8 cellular contexts compared by ENCODE assay signal in genomic region chr2:41791523-41791922, GRCh38.
DNase-seq lines count a peak whose midpoint lies in the region; ATAC-seq and FAIRE-seq lines count a peak whose summit lies in the region.

No MANE protein-coding gene starts in this region.

- DNase-seq in GDM1 (lab: John Stamatoyannopoulos, UW) (peak; percentile 3), islet precursor cell (peak; percentile 61), SHP77 (lab: John Stamatoyannopoulos, UW) (no peak), KG1 (lab: John Stamatoyannopoulos, UW) (no peak)

- peak; percentile 55 for FAIRE-seq in TTC549 (lab: Jason Lieb, UNC)

- ATAC-seq in HG02870 (IDR thresholded peaks at IDR 0.05; ENCODE audit: unreplicated experiment) (peak; percentile 48), HG03354 (IDR thresholded peaks at IDR 0.05; ENCODE audit: poor library complexity, severe bottlenecking, unreplicated experiment) (no peak), HG03097 (IDR thresholded peaks at IDR 0.05; ENCODE audit: low FRiP score, unreplicated experiment) (no peak)

Comparison
In these comparisons a context has a peak if more than half of its experiments do, and no peak if none do; other contexts are left out.
1. DNase-seq: peak in GDM1 (single experiment) and islet precursor cell (single experiment); none in SHP77 (0 of 2) and KG1 (single experiment).